ENCODE assay signal across 30 cellular contexts in genomic region chr16:69600202-69600601, GRCh38. TPM values are rescaled to one million over a fixed set of nuclear protein-coding genes. Genes with fewer than 3 reads are reported as not detected.
DNase-seq lines count a peak whose midpoint lies in the region; TF ChIP-seq lines count a peak whose summit lies in the region.
"Had no signal": no experiment of that assay in that cellular context is flagged by ENCODE, and none has a peak within 500 bp of the region (broad histone marks: within the 10 kb centered on the region; RNA-seq: fewer than 3 reads in every experiment).

No MANE protein-coding gene starts in this region.

- H3K36me3 Mint-ChIP-seq in CD4-positive, alpha-beta memory T cell: peaks cover 0 to 3% of the 10 kb centered on the region in 2 donors
- H3K36me3 Mint-ChIP-seq in mesothelial cell of epicardium: peaks cover 4% of the 10 kb centered on the region
- H3K36me3 Mint-ChIP-seq in immature natural killer cell: no peaks in the 10 kb centered on the region
- peaks cover 2% of the 10 kb centered on the region for H3K36me3 Mint-ChIP-seq in activated CD4-positive, alpha-beta T cell treated with anti-CD3 and anti-CD28 coated beads, Interleukin-2, amount 10 ng/mL, durations not matched to agents 7 days and 5 days (ENCODE audit: low read depth)

- no peak for TF ChIP-seq CTCF in mesothelial cell of epicardium (IDR thresholded peaks at IDR 0.05; ENCODE audit: unreplicated experiment)

- intact Hi-C loops in CD4-positive, alpha-beta memory T cell (cut with micrococcal nuclease): no loop called here

- CTCF ChIA-PET in CD4-positive, alpha-beta memory T cell (lab: Charles Lee; ENCODE audit: partially characterized antibody): no interaction called here
- CTCF ChIA-PET in activated CD4-positive, alpha-beta T cell treated with anti-CD3 and anti-CD28 coated beads, Interleukin-2, amount 10 ng/mL, durations not matched to agents 7 days and 5 days (lab: Charles Lee): interaction anchor here (0.8 kb wide), 1 partner anchor 31 kb away, joined by 3 read pairs; no protein-coding TSS in a partner anchor

- no peak overlapping the region for H3K4me3 Mint-ChIP-seq in CD4-positive, alpha-beta memory T cell
- H3K4me3 Mint-ChIP-seq in mesothelial cell of epicardium: no peak overlapping the region
- no peak overlapping the region for H3K4me3 Mint-ChIP-seq in immature natural killer cell
- H3K4me3 Mint-ChIP-seq in activated CD4-positive, alpha-beta T cell treated with anti-CD3 and anti-CD28 coated beads, Interleukin-2, amount 10 ng/mL, durations not matched to agents 7 days and 5 days: no peak overlapping the region
- H3K4me3 Mint-ChIP-seq: activated CD8-positive, alpha-beta T cell treated with anti-CD3 and anti-CD28 coated beads for 36 hours; brain; naive thymus-derived CD8-positive, alpha-beta T cell; stimulated activated naive B cell treated with anti-CD40 and anti-IgM and Interleukin-4, amounts not matched to agents 10 μg/mL and 1 μg/mL and 100 μg/mL, for 72 hours had no signal

- no peak for DNase-seq in CD4-positive, alpha-beta memory T cell
- DNase-seq in MV-4-11 (lab: John Stamatoyannopoulos, UW) (peak; percentile 42), SKM-1 treated with dmso at 0.1 percent for 144 hours (lab: John Stamatoyannopoulos, UW; ENCODE audit: unreplicated experiment) (peak; percentile 58), mesothelial cell of epicardium (ENCODE audit: low spot score in 2 of 2, unreplicated experiment in 2 of 2) (no peak), SHP77 treated with DMSO at 0.1 percent for 48 hours (lab: John Stamatoyannopoulos, UW) (no peak), immature natural killer cell (no peak)
- no peak for DNase-seq in activated CD4-positive, alpha-beta T cell treated with anti-CD3 and anti-CD28 coated beads, Interleukin-2, amount 10 ng/mL, durations not matched to agents 7 days and 5 days
- DNase-seq in activated CD4-positive, alpha-beta T cell treated with anti-CD3 and anti-CD28 coated beads for 48 hours: no peak
- DNase-seq: activated CD4-positive, CD25-positive, alpha-beta regulatory T cell; activated CD8-positive, alpha-beta T cell treated with anti-CD3 and anti-CD28 coated beads for 36 hours; activated gamma-delta T cell treated with Interleukin-2 at 50 U/mL for 16 hours; activated T-cell treated with anti-CD3 and anti-CD28 coated beads for 4 hours; adrenal gland; foreskin fibroblast; HCEC 1CT; naive thymus-derived CD8-positive, alpha-beta T cell; NCI-H1417; NCI-H2081; NCI-H446; NCI-H82; ovary; Peyer's patch; retina; spleen; stimulated activated CD4-positive, alpha-beta T cell treated with anti-CD3 and anti-CD28 coated beads, Interleukin-4, amount 100 ng/mL, for 1 hour; stimulated activated naive B cell treated with anti-CD40 and anti-IgM and Interleukin-4, amounts not matched to agents 10 μg/mL and 1 μg/mL and 100 μg/mL, for 72 hours; T-helper 9 cell had no signal

- H3K27ac Mint-ChIP-seq in CD4-positive, alpha-beta memory T cell: peak overlapping the region in 4 of 7 donors; percentile 1 to 80 (median 9)
- H3K27ac Mint-ChIP-seq in mesothelial cell of epicardium (peak overlapping the region; percentile 35), immature natural killer cell (peak overlapping the region in 1 of 6 donors; percentile 9)
- no peak overlapping the region for H3K27ac Mint-ChIP-seq in activated CD4-positive, alpha-beta T cell treated with anti-CD3 and anti-CD28 coated beads, Interleukin-2, amount 10 ng/mL, durations not matched to agents 7 days and 5 days
- H3K27ac Mint-ChIP-seq: activated CD8-positive, alpha-beta T cell treated with anti-CD3 and anti-CD28 coated beads for 36 hours; stimulated activated naive B cell treated with anti-CD40 and anti-IgM and Interleukin-4, amounts not matched to agents 10 μg/mL and 1 μg/mL and 100 μg/mL, for 72 hours had no signal

- no peaks in the 10 kb centered on the region for H3K27me3 Mint-ChIP-seq in CD4-positive, alpha-beta memory T cell
- H3K27me3 Mint-ChIP-seq in mesothelial cell of epicardium (ENCODE audit: low read depth): no peaks in the 10 kb centered on the region
- H3K27me3 Mint-ChIP-seq in immature natural killer cell (ENCODE audit: low read depth in 3 of 3): peaks cover 0 to 1% (median 0%) of the 10 kb centered on the region in 3 donors
- no peaks in the 10 kb centered on the region for H3K27me3 Mint-ChIP-seq in activated CD4-positive, alpha-beta T cell treated with anti-CD3 and anti-CD28 coated beads, Interleukin-2, amount 10 ng/mL, durations not matched to agents 7 days and 5 days
- H3K27me3 Mint-ChIP-seq: activated CD8-positive, alpha-beta T cell treated with anti-CD3 and anti-CD28 coated beads for 36 hours; brain; naive thymus-derived CD8-positive, alpha-beta T cell; stimulated activated naive B cell treated with anti-CD40 and anti-IgM and Interleukin-4, amounts not matched to agents 10 μg/mL and 1 μg/mL and 100 μg/mL, for 72 hours had no signal

- no peaks in the 10 kb centered on the region for H3K36me3 ChIP-seq in CD4-positive, alpha-beta memory T cell (ENCODE audit: insufficient read depth, low read length)
- H3K36me3 ChIP-seq: adrenal gland, ovary, Peyer's patch, spleen, suprapubic skin, vagina had no signal

- H3K9me3 Mint-ChIP-seq in CD4-positive, alpha-beta memory T cell: no peaks in the 10 kb centered on the region
- H3K9me3 Mint-ChIP-seq in mesothelial cell of epicardium (no peaks in the 10 kb centered on the region), immature natural killer cell (no peaks in the 10 kb centered on the region)
- no peaks in the 10 kb centered on the region for H3K9me3 Mint-ChIP-seq in activated CD4-positive, alpha-beta T cell treated with anti-CD3 and anti-CD28 coated beads, Interleukin-2, amount 10 ng/mL, durations not matched to agents 7 days and 5 days
- H3K9me3 Mint-ChIP-seq: activated CD8-positive, alpha-beta T cell treated with anti-CD3 and anti-CD28 coated beads for 36 hours; brain; naive thymus-derived CD8-positive, alpha-beta T cell; stimulated activated naive B cell treated with anti-CD40 and anti-IgM and Interleukin-4, amounts not matched to agents 10 μg/mL and 1 μg/mL and 100 μg/mL, for 72 hours had no signal

- H3K27me3 ChIP-seq in CD4-positive, alpha-beta memory T cell (ENCODE audit: insufficient read depth, low read length): no peaks in the 10 kb centered on the region
- H3K27me3 ChIP-seq: adrenal gland, ovary, Peyer's patch, spleen, suprapubic skin, vagina had no signal

- no peaks in the 10 kb centered on the region for H3K9me3 ChIP-seq in CD4-positive, alpha-beta memory T cell (ENCODE audit: control insufficient read depth in 1 of 2, low read length in 2 of 2)
- H3K9me3 ChIP-seq: adrenal gland, ovary, Peyer's patch, spleen, suprapubic skin, vagina had no signal

- peaks cover 32 to 46% (median 34%) of the 10 kb centered on the region in 4 donors for H3K4me1 Mint-ChIP-seq in CD4-positive, alpha-beta memory T cell
- H3K4me1 Mint-ChIP-seq in mesothelial cell of epicardium (peaks cover 19% of the 10 kb centered on the region), immature natural killer cell (peaks cover 40 to 66% of the 10 kb centered on the region in 2 donors)
- H3K4me1 Mint-ChIP-seq in activated CD4-positive, alpha-beta T cell treated with anti-CD3 and anti-CD28 coated beads, Interleukin-2, amount 10 ng/mL, durations not matched to agents 7 days and 5 days: peaks cover 8% of the 10 kb centered on the region

- no peak overlapping the region for H3K27ac ChIP-seq in CD4-positive, alpha-beta memory T cell (ENCODE audit: low read depth, low read length)
- H3K27ac ChIP-seq: adrenal gland, ovary, Peyer's patch, spleen, suprapubic skin, vagina had no signal

- no peak overlapping the region for H3K4me3 ChIP-seq in CD4-positive, alpha-beta memory T cell (ENCODE audit: low read length in 2 of 2)
- H3K4me3 ChIP-seq: adrenal gland, ovary, Peyer's patch, spleen, suprapubic skin, vagina had no signal

- H3K4me1 ChIP-seq in CD4-positive, alpha-beta memory T cell (ENCODE audit: insufficient read depth, low read length): peaks cover 6% of the 10 kb centered on the region

- POLR2A ChIA-PET in CD4-positive, alpha-beta memory T cell (lab: Charles Lee; ENCODE audit: partially characterized antibody): no interaction called here
- POLR2A ChIA-PET in activated CD4-positive, alpha-beta T cell treated with anti-CD3 and anti-CD28 coated beads, Interleukin-2, amount 10 ng/mL, durations not matched to agents 7 days and 5 days (lab: Charles Lee): no interaction called here

RNA-seq across cellular contexts. Expression of gene NFAT5, which starts 34.4 kb away (rescaled TPM):
- total RNA-seq in CD4-positive, alpha-beta memory T cell: 10 to 100 TPM; 29.2 to 35.6 TPM
- polyA plus RNA-seq in CD4-positive, alpha-beta memory T cell: 1 to 10 TPM; 1.8 to 8.3 TPM
- total RNA-seq in mesothelial cell of epicardium: 82.7 to 92.5 TPM (median 90.6 TPM) in 3 replicates
- 10 to 100 TPM in 1 of 3 donors, 1 to 10 TPM in 2; 5.4 to 17.5 (median 7.9) TPM for polyA plus RNA-seq in immature natural killer cell
- 10 to 100 TPM; 18.5 to 19.5 TPM for total RNA-seq in activated CD4-positive, alpha-beta T cell treated with anti-CD3 and anti-CD28 coated beads, Interleukin-2, amount 10 ng/mL, durations not matched to agents 7 days and 5 days

Comparison
In these comparisons a context has a peak if more than half of its experiments do, and no peak if none do; other contexts are left out.
1. DNase-seq: peak in MV-4-11 (single experiment) and SKM-1 treated with dmso at 0.1 percent for 144 hours (single experiment); none in CD4-positive, alpha-beta memory T cell (0 of 5), mesothelial cell of epicardium (0 of 2), SHP77 treated with DMSO at 0.1 percent for 48 hours (single experiment), immature natural killer cell (0 of 3), activated CD4-positive, alpha-beta T cell treated with anti-CD3 and anti-CD28 coated beads, Interleukin-2, amount 10 ng/mL, durations not matched to agents 7 days and 5 days (single experiment) and activated CD4-positive, alpha-beta T cell treated with anti-CD3 and anti-CD28 coated beads for 48 hours (single experiment).